In the genomic region with DNA sequence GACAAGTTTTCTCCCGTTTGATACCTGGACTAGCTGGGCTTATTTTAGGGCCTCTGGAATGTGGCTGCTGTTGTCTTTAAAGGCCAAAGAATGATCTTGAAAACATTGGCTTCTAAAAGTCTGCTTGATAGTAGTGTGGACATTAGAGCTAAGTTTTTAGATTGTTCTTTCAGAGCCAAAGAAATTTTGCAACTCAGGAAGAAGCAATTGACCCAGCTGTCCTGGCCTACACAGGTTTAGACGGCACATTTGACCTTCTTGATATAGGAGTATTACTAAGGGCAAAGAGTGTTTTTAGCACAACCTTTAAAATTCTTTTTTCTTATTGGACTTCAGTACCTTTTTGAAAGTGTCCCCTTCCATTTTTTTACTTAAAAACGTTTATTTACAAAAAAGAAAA, we compare ENCODE assay signal across 8 cellular contexts.
A peak's percentile ranks its signal among the peaks of the same experiment; 100 is the strongest.
DNase-seq lines count a peak whose midpoint lies in the region; ATAC-seq and TF ChIP-seq lines count a peak whose summit lies in the region.
"Not testable (repeated sequence)": the region's sequence is repeated elsewhere in the genome, so short reads cannot be mapped to it uniquely, and the experiment has no call there.

No MANE protein-coding gene starts in this region.

- H3K27ac ChIP-seq in dorsolateral prefrontal cortex (peak overlapping the region in 54 of 59 donors; percentile 38 to 95 (median 87)), heart left ventricle (peak overlapping the region in 11 of 12 donors; percentile 29 to 95 (median 77)), right lobe of liver (peak overlapping the region in 1 of 3 donors; percentile 40), skeletal muscle tissue (ENCODE audit: low read depth, low read length) (peak overlapping the region; percentile 88), thyroid gland (peak overlapping the region; percentile 27 to 58 (median 39))
- H3K27ac ChIP-seq in right cardiac atrium (ENCODE audit: low read length), result not testable (repeated sequence)

- not testable (repeated sequence) for H3K27me3 Mint-ChIP-seq in HFFc6 (ENCODE audit: insufficient read depth); progenitor cell of endocrine pancreas

- WGBS in heart left ventricle, 4 donors, result 28 to 42% (median 33%) methylated on average over 3 of the region's 3 CpGs
- 30% methylated on average over 3 of the region's 3 CpGs for WGBS in right cardiac atrium
- WGBS in right lobe of liver (ENCODE audit: insufficient coverage, low coverage, low lambda C conversion rate, missing lambda C conversion rate), result 18% methylated on average over 3 of the region's 3 CpGs
- 29 to 31% methylated on average over 3 of the region's 3 CpGs for WGBS in thyroid gland, 2 donors

- not testable (repeated sequence) for H3K4me3 ChIP-seq in dorsolateral prefrontal cortex; heart left ventricle; right cardiac atrium (ENCODE audit: low read length); right lobe of liver; skeletal muscle tissue (ENCODE audit: low read length in 3 of 3); thyroid gland (replicated peaks in 1 of 3)

- H3K27ac Mint-ChIP-seq in HFFc6 (peak overlapping the region; percentile 79; the same call in 1 of the 2 replicates), progenitor cell of endocrine pancreas (peak overlapping the region; percentile 82)

- H3K9ac ChIP-seq in skeletal muscle tissue (ENCODE audit: low read depth in 1 of 3, low read length in 3 of 3), result not testable (repeated sequence)

- H3K4me1 Mint-ChIP-seq in HFFc6 (ENCODE audit: low read depth) (peaks cover 38% of the 10 kb centered on the region), progenitor cell of endocrine pancreas (ENCODE audit: low read depth) (peaks cover 21% of the 10 kb centered on the region)

- not testable (repeated sequence) for TF ChIP-seq POLR2A in heart left ventricle (IDR thresholded peaks at IDR 0.05); right lobe of liver (IDR thresholded peaks at IDR 0.05); thyroid gland (IDR thresholded peaks at IDR 0.05)

- H3K4me1 ChIP-seq in heart left ventricle (peaks cover 0 to 57% (median 26%) of the 10 kb centered on the region in 12 donors), skeletal muscle tissue (ENCODE audit: control insufficient read depth in 3 of 3, insufficient read depth in 3 of 3, low read length in 3 of 3) (peaks cover 13 to 22% (median 21%) of the 10 kb centered on the region in 3 donors), thyroid gland (peaks cover 27 to 34% of the 10 kb centered on the region in 2 donors)
- not testable (repeated sequence) for H3K4me1 ChIP-seq in right cardiac atrium (ENCODE audit: control insufficient read depth, insufficient read depth, low read length); right lobe of liver

- peak in 2 of 4 donors; percentile 12 to 38 for ATAC-seq in heart left ventricle
- ATAC-seq in right cardiac atrium, result peak; percentile 45 to 49
- ATAC-seq in right lobe of liver, result peak; percentile 82 to 95 (median 87)

- H3K36me3 ChIP-seq in heart left ventricle; right lobe of liver; skeletal muscle tissue (ENCODE audit: control insufficient read depth in 3 of 3, insufficient read depth in 3 of 3, low read length in 3 of 3); thyroid gland: not testable (repeated sequence)

- H3K4me3 Mint-ChIP-seq in HFFc6; progenitor cell of endocrine pancreas (ENCODE audit: low read depth): not testable (repeated sequence)

- H3K36me3 Mint-ChIP-seq in HFFc6 (ENCODE audit: low read depth); progenitor cell of endocrine pancreas (ENCODE audit: insufficient read depth): not testable (repeated sequence)

- not testable (repeated sequence) for DNase-seq in HFFc6; dorsolateral prefrontal cortex; heart left ventricle; right cardiac atrium; right lobe of liver; progenitor cell of endocrine pancreas (ENCODE audit: low spot score, unreplicated experiment)
- peak in 1 of 2 donors; percentile 2 for DNase-seq in thyroid gland

- not testable (repeated sequence) for H3K27me3 ChIP-seq in dorsolateral prefrontal cortex; heart left ventricle; right cardiac atrium (ENCODE audit: control insufficient read depth, insufficient read depth); right lobe of liver; skeletal muscle tissue (ENCODE audit: control insufficient read depth in 3 of 3, insufficient read depth in 3 of 3, low read length in 3 of 3); thyroid gland

- TF ChIP-seq CTCF in HFFc6 (IDR thresholded peaks at IDR 0.05); dorsolateral prefrontal cortex (IDR thresholded peaks at IDR 0.05 in 54 of 56, conservative IDR thresholded peaks at IDR 0.05 in 2 of 56; ENCODE audit: low read depth in 1 of 56, partially characterized antibody in 56 of 56); heart left ventricle (IDR thresholded peaks at IDR 0.05); right lobe of liver (IDR thresholded peaks at IDR 0.05); progenitor cell of endocrine pancreas (IDR thresholded peaks at IDR 0.05; ENCODE audit: unreplicated experiment); thyroid gland (IDR thresholded peaks at IDR 0.05): not testable (repeated sequence)

- not testable (repeated sequence) for H3K9me3 ChIP-seq in heart left ventricle; right cardiac atrium (ENCODE audit: control insufficient read depth, low read length); right lobe of liver; skeletal muscle tissue (ENCODE audit: control insufficient read depth in 3 of 3, low read length in 3 of 3); thyroid gland

- H3K9me3 Mint-ChIP-seq in HFFc6; progenitor cell of endocrine pancreas (ENCODE audit: low read depth): not testable (repeated sequence)

- intact Hi-C loops in dorsolateral prefrontal cortex (cut with DNase I); right cardiac atrium (cut with DNase I); right lobe of liver (cut with DNase I); thyroid gland (cut with DNase I): not testable (repeated sequence)
- intact Hi-C loops in heart left ventricle (cut with DNase I), result loop anchor here in 2 of 10 donors (5.0 kb wide), 2 partner anchors 50 to 65 kb away; partner anchors contain the start of gene PPP1R12B (in 1 of the 2)
